Comparison of ENCODE assay signal across 10 cellular contexts in the genomic region with DNA sequence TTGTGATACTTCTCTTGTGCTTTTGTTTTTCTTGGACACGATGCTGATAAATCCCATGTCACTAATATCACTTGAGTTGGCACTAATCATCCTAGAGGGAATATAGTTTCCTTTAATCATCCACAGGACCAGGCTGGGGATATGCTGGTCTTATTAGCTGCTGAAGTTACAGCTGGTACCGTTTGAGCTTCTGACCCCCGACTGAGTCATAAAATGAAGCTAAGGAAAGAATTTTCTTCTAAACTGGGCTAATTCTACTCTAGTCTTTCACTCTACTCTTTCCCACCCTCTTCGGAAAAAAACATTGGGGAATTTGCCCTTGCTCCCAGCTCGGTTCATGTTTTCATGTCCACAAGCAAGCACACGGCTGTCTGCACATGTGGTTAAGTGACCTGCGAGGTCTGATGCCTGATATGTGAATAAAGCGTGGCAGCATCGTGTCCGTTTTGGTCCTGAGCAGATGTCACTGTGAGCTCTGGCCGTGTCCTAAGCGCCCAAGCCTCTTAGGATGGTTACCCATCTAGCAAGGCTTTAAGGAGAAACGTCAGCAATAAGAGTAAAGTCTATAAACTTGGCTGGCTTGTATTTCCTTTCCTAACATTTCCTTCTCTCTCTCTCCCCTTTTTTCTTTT.
DNase-seq lines count a peak whose midpoint lies in the region; ATAC-seq and TF ChIP-seq lines count a peak whose summit lies in the region.
"Had no signal": no experiment of that assay in that cellular context is flagged by ENCODE, and none has a peak within 500 bp of the region (broad histone marks: within the 10 kb centered on the region; RNA-seq: fewer than 3 reads in every experiment).

No MANE protein-coding gene starts in this region.

- DNase-seq in GM04504 (ENCODE audit: low read depth) (peak; percentile 70), adipocyte (ENCODE audit: low read depth) (peak; percentile 80), hepatic stellate cell (ENCODE audit: low spot score) (peak; percentile 55), stomach (no peak), cerebellar nuclear complex (lab: John Stamatoyannopoulos, UW) (no peak), WTC11 (ENCODE audit: low spot score) (no peak), ACHN (no peak)
- DNase-seq: NCI-H226, RPMI8226 had no signal

- H3K36me3 ChIP-seq in adipocyte (ENCODE audit: control insufficient read depth, insufficient read depth, low read length, severe bottlenecking) (no peaks in the 10 kb centered on the region), stomach (peaks cover 0 to 41% (median 28%) of the 10 kb centered on the region in 4 donors)

- no peak overlapping the region for H3K27ac Mint-ChIP-seq in WTC11

- H3K4me1 Mint-ChIP-seq in WTC11 = peaks cover 39% of the 10 kb centered on the region

- no peak for TF ChIP-seq CTCF in stomach (IDR thresholded peaks at IDR 0.05)
- no peak for TF ChIP-seq CTCF in WTC11 (IDR thresholded peaks at IDR 0.05)

- H3K36me3 Mint-ChIP-seq in WTC11 = no peaks in the 10 kb centered on the region

- POLR2A ChIA-PET in WTC11 (lab: Charles Lee) = interaction anchor here (0.6 kb wide), 1 partner anchor 438 kb away, joined by 4 read pairs; no protein-coding TSS in a partner anchor

- no peaks in the 10 kb centered on the region for H3K9me3 ChIP-seq in adipocyte (ENCODE audit: control insufficient read depth, low read length)
- no peaks in the 10 kb centered on the region for H3K9me3 ChIP-seq in stomach

- TF ChIP-seq EP300 in stomach (IDR thresholded peaks at IDR 0.05) = no peak

- H3K27me3 Mint-ChIP-seq in WTC11 (ENCODE audit: low read depth) = no peaks in the 10 kb centered on the region

- H3K4me3 ChIP-seq in adipocyte (ENCODE audit: low read length) (no peak overlapping the region), stomach (no peak overlapping the region)

- in situ Hi-C loops in ACHN (cut with HindIII; ENCODE audit: low pct_ligation_motif_present, low pct_unique_long_range_greater_than_20kb, low sequenced_read_pairs) = loop anchor here (25.0 kb wide), 1 partner anchor 345 kb away; no protein-coding TSS in a partner anchor

- H3K27me3 ChIP-seq in adipocyte (replicated peaks; ENCODE audit: control insufficient read depth, insufficient read depth, low read length) = no peaks in the 10 kb centered on the region
- no peaks in the 10 kb centered on the region for H3K27me3 ChIP-seq in stomach

- peak overlapping the region in 3 of 5 donors; percentile 22 to 56 (median 23) for H3K27ac ChIP-seq in stomach

- no peak overlapping the region for H3K9ac ChIP-seq in adipocyte (ENCODE audit: low read length)

- no peak for ATAC-seq in HG03095 (IDR thresholded peaks at IDR 0.05; ENCODE audit: unreplicated experiment)
- no peak for ATAC-seq in WTC11

- CTCF ChIA-PET in WTC11 (lab: Charles Lee) = interaction anchor here (0.6 to 1.1 kb wide), 2 partner anchors 259 to 264 kb away, joined by 3 to 5 read pairs; no protein-coding TSS in a partner anchor

- H3K4me1 ChIP-seq in adipocyte (ENCODE audit: control insufficient read depth, insufficient read depth, low read length) = peaks cover 27% of the 10 kb centered on the region
- H3K4me1 ChIP-seq in stomach = peaks cover 26 to 47% (median 34%) of the 10 kb centered on the region in 4 donors

- 79 to 86% (median 81%) methylated on average over 13 of the region's 13 CpGs for WGBS in stomach, 5 donors

- H3K9me3 Mint-ChIP-seq in WTC11 = no peaks in the 10 kb centered on the region

- intact Hi-C loops in stomach (cut with DNase I; ENCODE audit: low total_unique reads) = no loop called here

- TF ChIP-seq POLR2A in stomach (IDR thresholded peaks at IDR 0.05) = no peak

- no peak overlapping the region for H3K4me3 Mint-ChIP-seq in WTC11

TF ChIP-seq in WTC11, 78 proteins besides CTCF, POLR2A, EP300 and RAD21:
- TF ChIP-seq NR3C1 (CRISPR knock-in tag; conservative IDR thresholded peaks at IDR 0.05; ENCODE audit: low read depth) (no peak), ELF4 (CRISPR knock-in tag; IDR thresholded peaks at IDR 0.05; ENCODE audit: low read depth) (no peak), ZSCAN18 (CRISPR knock-in tag; IDR thresholded peaks at IDR 0.05) (no peak), ATF3 (CRISPR knock-in tag; conservative IDR thresholded peaks at IDR 0.05) (no peak), ZNF317 (CRISPR knock-in tag; IDR thresholded peaks at IDR 0.05; ENCODE audit: borderline replicate concordance, low read depth) (no peak), USF2 (CRISPR knock-in tag; IDR thresholded peaks at IDR 0.05) (no peak)
- TF ChIP-seq, protein P1, sequence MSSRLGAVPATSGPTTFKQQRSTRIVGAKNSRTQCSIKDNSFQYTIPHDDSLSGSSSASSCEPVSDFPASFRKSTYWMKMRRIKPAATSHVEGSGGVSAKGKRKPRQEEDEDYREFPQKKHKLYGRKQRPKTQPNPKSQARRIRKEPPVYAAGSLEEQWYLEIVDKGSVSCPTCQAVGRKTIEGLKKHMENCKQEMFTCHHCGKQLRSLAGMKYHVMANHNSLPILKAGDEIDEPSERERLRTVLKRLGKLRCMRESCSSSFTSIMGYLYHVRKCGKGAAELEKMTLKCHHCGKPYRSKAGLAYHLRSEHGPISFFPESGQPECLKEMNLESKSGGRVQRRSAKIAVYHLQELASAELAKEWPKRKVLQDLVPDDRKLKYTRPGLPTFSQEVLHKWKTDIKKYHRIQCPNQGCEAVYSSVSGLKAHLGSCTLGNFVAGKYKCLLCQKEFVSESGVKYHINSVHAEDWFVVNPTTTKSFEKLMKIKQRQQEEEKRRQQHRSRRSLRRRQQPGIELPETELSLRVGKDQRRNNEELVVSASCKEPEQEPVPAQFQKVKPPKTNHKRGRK (CRISPR knock-in tag; IDR thresholded peaks at IDR 0.05; ENCODE audit: borderline replicate concordance) = no peak
- TF ChIP-seq, protein P2, sequence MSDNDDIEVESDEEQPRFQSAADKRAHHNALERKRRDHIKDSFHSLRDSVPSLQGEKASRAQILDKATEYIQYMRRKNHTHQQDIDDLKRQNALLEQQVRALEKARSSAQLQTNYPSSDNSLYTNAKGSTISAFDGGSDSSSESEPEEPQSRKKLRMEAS (CRISPR knock-in tag; IDR thresholded peaks at IDR 0.05) = no peak

Comparison
In these comparisons a context has a peak if more than half of its experiments do, and no peak if none do; other contexts are left out.
1. DNase-seq: peak in GM04504 (single experiment), adipocyte (single experiment) and hepatic stellate cell (single experiment); none in stomach (single experiment), cerebellar nuclear complex (0 of 2), WTC11 (single experiment) and ACHN (single experiment).